ENCODE assay signal across 11 cellular contexts in the genomic region with DNA sequence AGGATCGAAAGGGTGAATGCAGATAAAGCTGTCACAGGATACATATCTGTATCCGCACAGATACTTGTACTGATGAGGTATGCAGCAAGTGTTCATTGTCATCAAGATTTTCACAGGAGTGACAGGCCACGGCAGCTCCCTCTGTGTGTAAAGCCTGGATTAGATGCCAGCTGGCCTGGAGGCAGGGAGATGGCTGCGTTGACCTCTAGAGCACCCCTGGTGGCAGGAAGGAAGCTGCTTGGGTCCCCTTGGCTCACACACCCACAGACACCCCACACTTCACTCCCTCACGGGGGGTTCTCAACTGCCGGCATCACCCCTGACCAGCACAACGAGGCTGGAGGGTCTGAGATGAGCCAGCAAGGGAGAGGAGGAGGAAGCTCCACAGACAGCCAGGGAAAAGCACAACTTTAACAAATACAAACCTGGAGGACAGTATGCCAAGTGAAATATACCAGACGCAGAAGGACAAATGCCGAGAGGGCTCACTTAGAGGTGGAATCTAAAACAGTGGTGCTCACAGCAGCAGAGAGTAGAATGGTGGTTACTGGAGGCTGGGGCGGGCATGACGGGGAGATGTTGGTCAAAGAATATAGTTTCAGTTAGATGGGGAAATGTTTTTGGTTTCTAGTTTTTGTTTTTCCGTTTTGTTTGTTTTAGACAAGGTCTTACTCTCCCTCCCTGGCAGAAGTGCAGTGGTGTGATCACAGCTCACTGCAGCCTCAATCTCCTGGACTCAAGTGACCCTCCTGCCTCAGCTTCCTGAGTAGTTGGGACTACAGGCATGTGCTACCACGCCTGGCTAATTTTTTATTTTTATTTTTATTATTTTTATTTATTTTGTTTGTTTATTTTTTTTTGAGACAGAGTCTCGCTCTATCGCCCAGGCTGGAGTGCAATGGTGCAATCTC. TPM values are rescaled to one million over a fixed set of nuclear protein-coding genes. Genes with fewer than 3 reads are reported as not detected.
DNase-seq lines count a peak whose midpoint lies in the region; ATAC-seq, FAIRE-seq and TF ChIP-seq lines count a peak whose summit lies in the region.
"Had no signal": no experiment of that assay in that cellular context is flagged by ENCODE, and none has a peak within 500 bp of the region (broad histone marks: within the 10 kb centered on the region; RNA-seq: fewer than 3 reads in every experiment).

No MANE protein-coding gene starts in this region.

- H3K9me3 Mint-ChIP-seq in nephron progenitor cell (no peaks in the 10 kb centered on the region), natural killer cell (no peaks in the 10 kb centered on the region)
- H3K9me3 Mint-ChIP-seq in activated CD4-positive, alpha-beta T cell treated with anti-CD3 and anti-CD28 coated beads, Interleukin-2, amount 10 ng/mL, durations not matched to agents 24 days and 14 days = no peaks in the 10 kb centered on the region
- H3K9me3 Mint-ChIP-seq: memory B cell had no signal

- no peaks in the 10 kb centered on the region for H3K27me3 ChIP-seq in tibial artery

- H3K4me3 ChIP-seq in cardiac fibroblast (replicated peaks in 1 of 2; ENCODE audit: low read depth in 2 of 2, low read length in 2 of 2) (no peak overlapping the region), tibial artery (no peak overlapping the region)

- H3K4me1 Mint-ChIP-seq in nephron progenitor cell (peaks cover 44% of the 10 kb centered on the region), natural killer cell (no peaks in the 10 kb centered on the region)
- H3K4me1 Mint-ChIP-seq in activated CD4-positive, alpha-beta T cell treated with anti-CD3 and anti-CD28 coated beads, Interleukin-2, amount 10 ng/mL, durations not matched to agents 24 days and 14 days = no peaks in the 10 kb centered on the region

- FAIRE-seq in D721Med (lab: Jason Lieb, UNC) = no peak
- FAIRE-seq: endometrium had no signal

- no peak for ATAC-seq in natural killer cell

- no peaks in the 10 kb centered on the region for H3K4me1 ChIP-seq in tibial artery

- intact Hi-C loops in activated CD4-positive, alpha-beta T cell treated with anti-CD3 and anti-CD28 coated beads, Interleukin-2, amount 10 ng/mL, durations not matched to agents 24 days and 14 days (cut with micrococcal nuclease) = no loop called here
- intact Hi-C loops in natural killer cell (cut with micrococcal nuclease) (no loop called here), tibial artery (cut with DNase I; ENCODE audit: low total_unique reads) (no loop called here)

- H3K27ac Mint-ChIP-seq in nephron progenitor cell (peak overlapping the region; percentile 93), natural killer cell (no peak overlapping the region)
- H3K27ac Mint-ChIP-seq in activated CD4-positive, alpha-beta T cell treated with anti-CD3 and anti-CD28 coated beads, Interleukin-2, amount 10 ng/mL, durations not matched to agents 24 days and 14 days = no peak overlapping the region
- H3K27ac Mint-ChIP-seq: memory B cell had no signal

- no peak overlapping the region for H3K4me3 Mint-ChIP-seq in nephron progenitor cell
- no peak overlapping the region for H3K4me3 Mint-ChIP-seq in activated CD4-positive, alpha-beta T cell treated with anti-CD3 and anti-CD28 coated beads, Interleukin-2, amount 10 ng/mL, durations not matched to agents 24 days and 14 days
- H3K4me3 Mint-ChIP-seq in natural killer cell = no peak overlapping the region
- H3K4me3 Mint-ChIP-seq: memory B cell had no signal

- H3K36me3 ChIP-seq in tibial artery = peaks cover 0 to 22% (median 0%) of the 10 kb centered on the region in 3 donors

- peak; percentile 78 for DNase-seq in D721Med (ENCODE audit: insufficient read length, low spot score)
- DNase-seq in cardiac fibroblast (ENCODE audit: low read depth in 2 of 2) = peak in 1 of 2 donors; percentile 15
- no peak for DNase-seq in nephron progenitor cell
- no peak for DNase-seq in activated CD4-positive, alpha-beta T cell treated with anti-CD3 and anti-CD28 coated beads, Interleukin-2, amount 10 ng/mL, durations not matched to agents 24 days and 14 days
- no peak for DNase-seq in natural killer cell
- no peak for DNase-seq in tibial artery
- no peak for DNase-seq in NOMO-1 treated with dmso at 0.1 percent for 144 hours (lab: John Stamatoyannopoulos, UW; ENCODE audit: unreplicated experiment)
- DNase-seq: activated T-cell treated with anti-CD3 and anti-CD28 coated beads, Interleukin-2, amount 50 U/mL, for 1 hour had no signal

- no peak overlapping the region for H3K27ac ChIP-seq in tibial artery

- H3K27me3 Mint-ChIP-seq in nephron progenitor cell (ENCODE audit: low read depth, poor library complexity) = peaks cover 3% of the 10 kb centered on the region
- H3K27me3 Mint-ChIP-seq in activated CD4-positive, alpha-beta T cell treated with anti-CD3 and anti-CD28 coated beads, Interleukin-2, amount 10 ng/mL, durations not matched to agents 24 days and 14 days = no peaks in the 10 kb centered on the region
- peaks cover 0 to 3% of the 10 kb centered on the region in 2 donors for H3K27me3 Mint-ChIP-seq in natural killer cell (ENCODE audit: low read depth in 2 of 2)

- H3K9me3 ChIP-seq in tibial artery = no peaks in the 10 kb centered on the region

- TF ChIP-seq CTCF in D721Med (IDR thresholded peaks at IDR 0.05; ENCODE audit: insufficient read depth, missing control alignments) (peak; percentile 18), LNCAP (IDR thresholded peaks at IDR 0.05) (peak; percentile 25), cardiac fibroblast (IDR thresholded peaks at IDR 0.05; ENCODE audit: low read depth, low read length) (peak; percentile 36), nephron progenitor cell (IDR thresholded peaks at IDR 0.05) (peak; percentile 11), natural killer cell (IDR thresholded peaks at IDR 0.05) (no peak), tibial artery (IDR thresholded peaks at IDR 0.05) (no peak)

- H3K36me3 Mint-ChIP-seq in nephron progenitor cell (ENCODE audit: low read depth) (peaks cover 5% of the 10 kb centered on the region), natural killer cell (no peaks in the 10 kb centered on the region)
- H3K36me3 Mint-ChIP-seq in activated CD4-positive, alpha-beta T cell treated with anti-CD3 and anti-CD28 coated beads, Interleukin-2, amount 10 ng/mL, durations not matched to agents 24 days and 14 days (ENCODE audit: low read depth) = no peaks in the 10 kb centered on the region
- H3K36me3 Mint-ChIP-seq: memory B cell had no signal

RNA-seq across cellular contexts. Expression of a gene that starts 45.7 kb away (rescaled TPM):
- 14.2 and 18.8 TPM in 2 replicates for total RNA-seq in activated CD4-positive, alpha-beta T cell treated with anti-CD3 and anti-CD28 coated beads, Interleukin-2, amount 10 ng/mL, durations not matched to agents 24 days and 14 days
- total RNA-seq in natural killer cell = not detected

Comparison
In these comparisons a context has a peak if more than half of its experiments do, and no peak if none do; other contexts are left out.
1. CTCF ChIP-seq: peak in D721Med (single experiment), LNCAP (single experiment), cardiac fibroblast (single experiment) and nephron progenitor cell (single experiment); none in natural killer cell (single experiment) and tibial artery (0 of 2).
2. RNA of a gene that starts 45.7 kb away (total RNA-seq): 14.2 to 18.8 TPM in activated CD4-positive, alpha-beta T cell treated with anti-CD3 and anti-CD28 coated beads, Interleukin-2, amount 10 ng/mL, durations not matched to agents 24 days and 14 days; not detected in natural killer cell; every median in the first group is over 10 times any median in the second.